In the genomic region with DNA sequence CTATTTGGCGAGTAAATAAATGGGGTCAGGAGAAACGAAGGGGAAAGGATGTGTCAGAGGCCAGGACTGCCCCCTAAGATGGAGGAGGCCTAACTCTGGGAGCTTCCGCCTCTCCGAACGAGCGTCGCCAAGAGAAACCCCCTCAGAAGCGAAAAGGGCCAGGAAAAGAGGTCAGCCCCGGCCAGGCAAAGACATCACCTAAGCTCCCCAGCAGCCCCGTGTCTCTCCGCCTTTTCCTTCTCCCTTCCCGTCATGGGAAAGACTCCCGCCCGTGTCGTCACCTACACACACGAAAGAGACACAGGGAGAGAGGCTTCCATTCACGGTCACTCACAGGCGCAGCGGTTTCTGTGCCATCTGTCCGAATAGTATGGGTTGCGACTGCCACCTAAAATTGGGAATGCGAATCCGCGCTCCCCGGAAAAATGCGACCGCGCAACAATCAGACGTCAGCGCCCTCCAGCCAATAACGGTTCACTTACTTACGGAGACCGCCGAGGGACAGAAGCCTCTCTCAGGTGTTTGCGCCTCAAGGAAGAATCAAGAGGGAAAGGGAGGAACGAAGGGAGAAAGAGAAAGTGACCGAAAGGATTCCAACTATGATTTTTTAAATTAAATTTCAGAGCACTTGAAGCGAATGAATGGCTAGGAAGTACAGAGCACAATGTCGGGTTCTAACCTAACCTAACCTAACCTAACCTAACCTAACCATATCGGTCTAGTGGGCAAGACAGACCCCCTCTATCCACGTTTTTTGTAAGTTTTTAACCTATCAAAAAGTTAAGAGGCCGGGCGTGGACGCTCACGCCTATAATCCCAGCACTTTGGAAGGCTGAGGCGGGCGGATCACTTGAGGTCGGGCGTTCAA, we compare ENCODE assay signal across 1 cellular context.
TF ChIP-seq lines count a peak whose summit lies in the region.

Gene CWF19L1, minus strand, starts transcription at position 402 of the 868 bp plus-strand sequence. Its CDS starts 45 bp downstream, at position 357.

TF ChIP-seq in HEK293, 187 proteins besides CTCF, POLR2A, EP300 and RAD21 (continued from another document):
- TF ChIP-seq ZBTB20 (tag by site-specific recombination; IDR thresholded peaks at IDR 0.05), result peak; percentile 61
- TF ChIP-seq ZNF692 (tag by site-specific recombination; IDR thresholded peaks at IDR 0.05), result peak; percentile 69; the same call in 1 of the 2 replicates
- TF ChIP-seq, protein P1, sequence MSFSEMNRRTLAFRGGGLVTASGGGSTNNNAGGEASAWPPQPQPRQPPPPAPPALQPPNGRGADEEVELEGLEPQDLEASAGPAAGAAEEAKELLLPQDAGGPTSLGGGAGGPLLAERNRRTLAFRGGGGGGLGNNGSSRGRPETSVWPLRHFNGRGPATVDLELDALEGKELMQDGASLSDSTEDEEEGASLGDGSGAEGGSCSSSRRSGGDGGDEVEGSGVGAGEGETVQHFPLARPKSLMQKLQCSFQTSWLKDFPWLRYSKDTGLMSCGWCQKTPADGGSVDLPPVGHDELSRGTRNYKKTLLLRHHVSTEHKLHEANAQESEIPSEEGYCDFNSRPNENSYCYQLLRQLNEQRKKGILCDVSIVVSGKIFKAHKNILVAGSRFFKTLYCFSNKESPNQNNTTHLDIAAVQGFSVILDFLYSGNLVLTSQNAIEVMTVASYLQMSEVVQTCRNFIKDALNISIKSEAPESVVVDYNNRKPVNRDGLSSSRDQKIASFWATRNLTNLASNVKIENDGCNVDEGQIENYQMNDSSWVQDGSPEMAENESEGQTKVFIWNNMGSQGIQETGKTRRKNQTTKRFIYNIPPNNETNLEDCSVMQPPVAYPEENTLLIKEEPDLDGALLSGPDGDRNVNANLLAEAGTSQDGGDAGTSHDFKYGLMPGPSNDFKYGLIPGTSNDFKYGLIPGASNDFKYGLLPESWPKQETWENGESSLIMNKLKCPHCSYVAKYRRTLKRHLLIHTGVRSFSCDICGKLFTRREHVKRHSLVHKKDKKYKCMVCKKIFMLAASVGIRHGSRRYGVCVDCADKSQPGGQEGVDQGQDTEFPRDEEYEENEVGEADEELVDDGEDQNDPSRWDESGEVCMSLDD (tag by site-specific recombination; IDR thresholded peaks at IDR 0.05), result peak; percentile 24; the same call in 1 of the 2 replicates
- TF ChIP-seq ZSCAN16 (tag by site-specific recombination; IDR thresholded peaks at IDR 0.05), result no peak
- TF ChIP-seq ZNF266 (tag by site-specific recombination; IDR thresholded peaks at IDR 0.05; ENCODE audit: low read depth), result no peak
- peak; percentile 94 for TF ChIP-seq ZBTB17 (tag by site-specific recombination; IDR thresholded peaks at IDR 0.05)
- TF ChIP-seq ZXDB (tag by site-specific recombination; IDR thresholded peaks at IDR 0.05), result peak; percentile 85
- peak; percentile 74; the same call in 1 of the 2 replicates for TF ChIP-seq OVOL3 (tag by site-specific recombination; IDR thresholded peaks at IDR 0.05)
- TF ChIP-seq ZNF366 (tag by site-specific recombination; conservative IDR thresholded peaks at IDR 0.05), result peak; percentile 86
- 0 out of 2 replicates have a peak, but pooled peaks have one; percentile 25 for TF ChIP-seq ZNF2 (tag by site-specific recombination; IDR thresholded peaks at IDR 0.05)
- TF ChIP-seq ZNF501 (tag by site-specific recombination; IDR thresholded peaks at IDR 0.05), result peak; percentile 76
- TF ChIP-seq, protein P2, sequence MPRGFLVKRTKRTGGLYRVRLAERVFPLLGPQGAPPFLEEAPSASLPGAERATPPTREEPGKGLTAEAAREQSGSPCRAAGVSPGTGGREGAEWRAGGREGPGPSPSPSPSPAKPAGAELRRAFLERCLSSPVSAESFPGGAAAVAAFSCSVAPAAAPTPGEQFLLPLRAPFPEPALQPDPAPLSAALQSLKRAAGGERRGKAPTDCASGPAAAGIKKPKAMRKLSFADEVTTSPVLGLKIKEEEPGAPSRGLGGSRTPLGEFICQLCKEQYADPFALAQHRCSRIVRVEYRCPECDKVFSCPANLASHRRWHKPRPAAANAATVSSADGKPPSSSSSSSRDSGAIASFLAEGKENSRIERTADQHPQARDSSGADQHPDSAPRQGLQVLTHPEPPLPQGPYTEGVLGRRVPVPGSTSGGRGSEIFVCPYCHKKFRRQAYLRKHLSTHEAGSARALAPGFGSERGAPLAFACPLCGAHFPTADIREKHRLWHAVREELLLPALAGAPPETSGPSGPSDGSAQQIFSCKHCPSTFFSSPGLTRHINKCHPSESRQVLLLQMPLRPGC (tag by site-specific recombination; IDR thresholded peaks at IDR 0.05), result peak; percentile 15; the same call in 1 of the 2 replicates
- peak; percentile 78; the same call in 1 of the 2 replicates for TF ChIP-seq ZNF660 (tag by site-specific recombination; IDR thresholded peaks at IDR 0.05)
- TF ChIP-seq SETDB1 (IDR thresholded peaks at IDR 0.05; ENCODE audit: insufficient read length, low read length), result no peak
- peak; percentile 65 for TF ChIP-seq ZBTB26 (tag by site-specific recombination; optimal IDR thresholded peaks at IDR 0.05)
- TF ChIP-seq ZSCAN30 (tag by site-specific recombination; IDR thresholded peaks at IDR 0.05), result 0 out of 2 replicates have a peak, but pooled peaks have one; percentile 8
- no peak for TF ChIP-seq HOXD13 (CRISPR knock-in tag; IDR thresholded peaks at IDR 0.05; ENCODE audit: borderline replicate concordance)
- TF ChIP-seq GLIS2 (tag by site-specific recombination; IDR thresholded peaks at IDR 0.05), result no peak
